In the genomic region with DNA sequence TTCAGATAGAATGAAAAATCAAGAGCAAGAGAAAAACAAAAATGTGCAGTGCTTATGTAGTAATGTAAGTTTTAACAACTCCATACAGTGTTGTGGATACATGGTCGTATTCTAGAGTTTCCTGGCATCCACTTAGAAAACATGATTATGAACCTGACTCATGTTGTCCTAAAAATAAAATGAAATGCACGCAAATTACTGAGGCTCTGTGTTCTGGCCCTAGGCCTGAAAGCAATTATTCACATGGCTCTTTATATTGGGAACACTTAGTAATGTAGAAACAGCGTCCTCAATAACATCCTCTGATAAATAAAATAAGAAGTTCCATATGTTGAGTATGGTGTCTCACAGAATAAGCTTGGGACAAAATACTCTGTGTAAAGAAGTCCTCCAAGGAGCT, we compare ENCODE assay signal across 28 cellular contexts.
DNase-seq lines count a peak whose midpoint lies in the region; ATAC-seq and TF ChIP-seq lines count a peak whose summit lies in the region.
"Had no signal": no experiment of that assay in that cellular context is flagged by ENCODE, and none has a peak within 500 bp of the region (broad histone marks: within the 10 kb centered on the region; RNA-seq: fewer than 3 reads in every experiment).

No MANE protein-coding gene starts in this region.

- no peaks in the 10 kb centered on the region for H3K27me3 Mint-ChIP-seq in HFFc6 (ENCODE audit: insufficient read depth)
- H3K27me3 Mint-ChIP-seq: activated CD4-positive, alpha-beta T cell treated with anti-CD3 and anti-CD28 coated beads for 36 hours; activated CD8-positive, alpha-beta memory T cell treated with anti-CD3 and anti-CD28 coated beads, Interleukin-2, amount 10 ng/mL, durations not matched to agents 7 days and 5 days; activated naive CD8-positive, alpha-beta T cell treated with anti-CD3 and anti-CD28 coated beads for 36 hours; activated T-helper 17 cell treated with anti-CD3 and anti-CD28 coated beads, Interleukin-2, amount 50 U/mL, for 72 hours; CD4-positive, CD25-positive, alpha-beta regulatory T cell had no signal

- H3K9me3 Mint-ChIP-seq in HFFc6 = no peaks in the 10 kb centered on the region
- H3K9me3 Mint-ChIP-seq: activated naive CD8-positive, alpha-beta T cell treated with anti-CD3 and anti-CD28 coated beads for 36 hours had no signal

- H3K4me3 ChIP-seq in AG10803 (ENCODE audit: low read length) = no peak overlapping the region
- H3K4me3 ChIP-seq: colonic mucosa, HAP-1, lower lobe of right lung, psoas muscle, uterus had no signal

- no peaks in the 10 kb centered on the region for H3K36me3 Mint-ChIP-seq in HFFc6 (ENCODE audit: low read depth)
- H3K36me3 Mint-ChIP-seq: activated CD8-positive, alpha-beta memory T cell treated with anti-CD3 and anti-CD28 coated beads, Interleukin-2, amount 10 ng/mL, durations not matched to agents 7 days and 5 days; activated naive CD8-positive, alpha-beta T cell treated with anti-CD3 and anti-CD28 coated beads for 36 hours; CD4-positive, CD25-positive, alpha-beta regulatory T cell; stimulated activated effector memory CD8-positive, alpha-beta T cell treated with anti-CD3 and anti-CD28 coated beads, Interleukin-12 subunit alpha, Interleukin-12 subunit beta, amount 100 ng/mL, for 72 hours had no signal

- DNase-seq in AG10803 (ENCODE audit: low read depth) (peak; percentile 53), HFFc6 (peak; percentile 23), astrocyte of the hippocampus (ENCODE audit: low read depth, low spot score) (peak; percentile 11), foreskin melanocyte (peak; percentile 57), dermis blood vessel endothelial cell (no peak), cerebellar cortex (ENCODE audit: low spot score) (no peak), left colon (no peak)
- DNase-seq: ACHN; activated CD4-positive, alpha-beta T cell treated with anti-CD3 and anti-CD28 coated beads for 36 hours; activated CD8-positive, alpha-beta memory T cell treated with anti-CD3 and anti-CD28 coated beads, Interleukin-2, amount 10 ng/mL, durations not matched to agents 7 days and 5 days; activated naive CD8-positive, alpha-beta T cell treated with anti-CD3 and anti-CD28 coated beads for 36 hours; CD4-positive, CD25-positive, alpha-beta regulatory T cell; colonic mucosa; KG1; kidney; lower lobe of right lung; NCI-H187 treated with DMSO at 0.1 percent for 48 hours; NCI-H2227 treated with DMSO at 0.1 percent for 48 hours; NCI-H82; psoas muscle; SHP77; small intestine; stimulated activated CD4-positive, alpha-beta T cell treated with anti-CD3 and anti-CD28 coated beads, Interleukin-2, amount 100 ng/mL, for 24 hours; uterus had no signal

- TF ChIP-seq CTCF in AG10803 (conservative IDR thresholded peaks at IDR 0.05; ENCODE audit: low read length) = no peak
- TF ChIP-seq CTCF in HFFc6 (IDR thresholded peaks at IDR 0.05) = no peak

- H3K4me1 Mint-ChIP-seq in HFFc6 (ENCODE audit: low read depth) = no peaks in the 10 kb centered on the region
- H3K4me1 Mint-ChIP-seq: activated CD4-positive, alpha-beta T cell treated with anti-CD3 and anti-CD28 coated beads for 36 hours; activated CD8-positive, alpha-beta memory T cell treated with anti-CD3 and anti-CD28 coated beads, Interleukin-2, amount 10 ng/mL, durations not matched to agents 7 days and 5 days; activated naive CD8-positive, alpha-beta T cell treated with anti-CD3 and anti-CD28 coated beads for 36 hours; activated T-helper 17 cell treated with anti-CD3 and anti-CD28 coated beads, Interleukin-2, amount 50 U/mL, for 72 hours; CD4-positive, CD25-positive, alpha-beta regulatory T cell; stimulated activated effector memory CD8-positive, alpha-beta T cell treated with anti-CD3 and anti-CD28 coated beads, Interleukin-12 subunit alpha, Interleukin-12 subunit beta, amount 100 ng/mL, for 72 hours had no signal

- no peak for ATAC-seq in HG03469 (IDR thresholded peaks at IDR 0.05; ENCODE audit: unreplicated experiment)
- ATAC-seq in left colon = no peak
- ATAC-seq: activated CD4-positive, alpha-beta T cell treated with anti-CD3 and anti-CD28 coated beads for 36 hours; activated CD8-positive, alpha-beta memory T cell treated with anti-CD3 and anti-CD28 coated beads, Interleukin-2, amount 10 ng/mL, durations not matched to agents 7 days and 5 days; activated T-helper 17 cell treated with anti-CD3 and anti-CD28 coated beads, Interleukin-2, amount 50 U/mL, for 72 hours; lower lobe of right lung; psoas muscle; stimulated activated effector memory CD8-positive, alpha-beta T cell treated with anti-CD3 and anti-CD28 coated beads, Interleukin-12 subunit alpha, Interleukin-12 subunit beta, amount 100 ng/mL, for 72 hours had no signal

- no peak overlapping the region for H3K27ac Mint-ChIP-seq in HFFc6
- H3K27ac Mint-ChIP-seq: activated CD4-positive, alpha-beta T cell treated with anti-CD3 and anti-CD28 coated beads for 36 hours; activated CD8-positive, alpha-beta memory T cell treated with anti-CD3 and anti-CD28 coated beads, Interleukin-2, amount 10 ng/mL, durations not matched to agents 7 days and 5 days; activated naive CD8-positive, alpha-beta T cell treated with anti-CD3 and anti-CD28 coated beads for 36 hours; activated T-helper 17 cell treated with anti-CD3 and anti-CD28 coated beads, Interleukin-2, amount 50 U/mL, for 72 hours; CD4-positive, CD25-positive, alpha-beta regulatory T cell; stimulated activated effector memory CD8-positive, alpha-beta T cell treated with anti-CD3 and anti-CD28 coated beads, Interleukin-12 subunit alpha, Interleukin-12 subunit beta, amount 100 ng/mL, for 72 hours had no signal

- H3K4me3 Mint-ChIP-seq in HFFc6 = no peak overlapping the region
- H3K4me3 Mint-ChIP-seq: activated CD4-positive, alpha-beta T cell treated with anti-CD3 and anti-CD28 coated beads for 36 hours; activated CD8-positive, alpha-beta memory T cell treated with anti-CD3 and anti-CD28 coated beads, Interleukin-2, amount 10 ng/mL, durations not matched to agents 7 days and 5 days; activated naive CD8-positive, alpha-beta T cell treated with anti-CD3 and anti-CD28 coated beads for 36 hours; activated T-helper 17 cell treated with anti-CD3 and anti-CD28 coated beads, Interleukin-2, amount 50 U/mL, for 72 hours; CD4-positive, CD25-positive, alpha-beta regulatory T cell; stimulated activated effector memory CD8-positive, alpha-beta T cell treated with anti-CD3 and anti-CD28 coated beads, Interleukin-12 subunit alpha, Interleukin-12 subunit beta, amount 100 ng/mL, for 72 hours had no signal

- intact Hi-C loops in left colon (cut with DNase I, micrococcal nuclease) = no loop called here

Comparison
In these comparisons a context has a peak if more than half of its experiments do, and no peak if none do; other contexts are left out.
1. DNase-seq: peak in AG10803 (single experiment), HFFc6 (single experiment), astrocyte of the hippocampus (single experiment) and foreskin melanocyte (single experiment); none in dermis blood vessel endothelial cell (single experiment), cerebellar cortex (single experiment) and left colon (0 of 2).